ENCODE assay signal across 1 cellular context in the genomic region with DNA sequence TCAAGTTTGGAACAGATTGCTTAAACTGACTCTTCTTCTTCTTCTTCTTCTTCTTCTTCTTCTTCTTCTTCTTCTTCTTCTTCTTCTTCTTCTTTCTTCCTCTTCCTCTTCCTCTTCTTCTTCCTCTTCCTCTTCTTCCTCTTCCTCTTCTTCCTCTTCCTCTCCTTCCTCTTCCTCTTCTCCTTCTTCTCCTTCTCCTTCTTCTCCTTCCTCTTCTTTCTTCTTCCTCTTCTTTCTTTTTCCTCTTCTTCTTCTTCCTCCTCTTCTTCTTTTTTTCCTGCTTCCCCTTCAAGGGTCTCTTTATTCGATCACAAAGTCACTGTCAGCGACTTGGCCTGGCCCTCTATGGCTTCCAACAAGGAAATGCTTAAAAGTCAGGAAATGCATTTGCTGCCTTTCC. TPM values are rescaled to one million over a fixed set of nuclear protein-coding genes. Genes with fewer than 3 reads are reported as not detected.
"Had no signal": no experiment of that assay in that cellular context is flagged by ENCODE, and none has a peak within 500 bp of the region (broad histone marks: within the 10 kb centered on the region; RNA-seq: fewer than 3 reads in every experiment).

No MANE protein-coding gene starts in this region.

RNA-seq across cellular contexts. Expression of gene ARHGEF37, which starts 16.9 kb away (rescaled TPM):
- polyA plus RNA-seq: naive thymus-derived CD8-positive, alpha-beta T cell had no signal
